ENCODE assay signal across 1 cellular context in the genomic region with DNA sequence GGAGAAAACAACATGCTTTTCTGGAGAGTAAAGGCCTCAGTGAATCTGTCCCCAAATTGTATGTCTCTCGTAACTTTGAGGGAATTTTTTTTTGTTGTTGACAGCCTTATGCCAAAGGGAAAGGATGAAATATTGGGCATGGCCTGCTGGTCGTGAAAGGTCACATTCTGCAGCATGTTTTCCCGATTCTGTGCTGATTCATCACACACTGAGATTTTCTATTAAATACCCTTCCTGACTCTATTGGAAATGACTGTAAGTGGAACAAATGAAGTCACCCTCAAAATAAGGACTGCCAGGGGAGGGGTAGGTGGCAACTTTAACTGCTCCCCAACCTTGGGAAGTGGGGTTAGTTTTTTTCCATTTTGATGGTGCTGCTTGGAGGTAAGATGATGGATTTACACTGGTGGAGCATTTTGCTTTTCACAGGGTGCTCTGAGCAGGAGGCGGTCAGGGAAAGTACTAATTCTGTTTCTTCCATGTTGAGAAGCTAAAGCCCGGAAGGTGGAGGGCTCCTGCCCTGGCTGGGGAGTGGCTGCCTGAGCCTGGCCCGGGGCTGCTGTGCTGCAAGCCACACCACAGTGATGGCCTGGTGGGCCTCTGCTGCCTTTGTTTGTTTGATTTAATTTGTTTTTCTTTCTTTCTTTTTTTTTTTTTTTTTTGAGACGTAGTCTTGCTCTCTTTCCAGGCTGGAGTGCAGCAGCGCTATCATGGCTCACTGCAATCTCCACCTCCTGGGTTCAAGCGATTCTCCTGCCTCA.
TF ChIP-seq lines count a peak whose summit lies in the region.

No MANE protein-coding gene starts in this region.

TF ChIP-seq in IMR-90, 13 proteins besides CTCF, POLR2A, EP300 and RAD21:
- TF ChIP-seq MXI1 (IDR thresholded peaks at IDR 0.05; ENCODE audit: borderline replicate concordance, low read depth, low read length) (no peak), MAZ (IDR thresholded peaks at IDR 0.05; ENCODE audit: borderline replicate concordance, low read depth, low read length) (no peak), CEBPB (IDR thresholded peaks at IDR 0.05; ENCODE audit: low read depth, low read length) (no peak)
- TF ChIP-seq, protein P1, sequence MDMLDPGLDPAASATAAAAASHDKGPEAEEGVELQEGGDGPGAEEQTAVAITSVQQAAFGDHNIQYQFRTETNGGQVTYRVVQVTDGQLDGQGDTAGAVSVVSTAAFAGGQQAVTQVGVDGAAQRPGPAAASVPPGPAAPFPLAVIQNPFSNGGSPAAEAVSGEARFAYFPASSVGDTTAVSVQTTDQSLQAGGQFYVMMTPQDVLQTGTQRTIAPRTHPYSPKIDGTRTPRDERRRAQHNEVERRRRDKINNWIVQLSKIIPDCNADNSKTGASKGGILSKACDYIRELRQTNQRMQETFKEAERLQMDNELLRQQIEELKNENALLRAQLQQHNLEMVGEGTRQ (IDR thresholded peaks at IDR 0.05; ENCODE audit: low read depth, low read length), result no peak
- TF ChIP-seq, protein P2, sequence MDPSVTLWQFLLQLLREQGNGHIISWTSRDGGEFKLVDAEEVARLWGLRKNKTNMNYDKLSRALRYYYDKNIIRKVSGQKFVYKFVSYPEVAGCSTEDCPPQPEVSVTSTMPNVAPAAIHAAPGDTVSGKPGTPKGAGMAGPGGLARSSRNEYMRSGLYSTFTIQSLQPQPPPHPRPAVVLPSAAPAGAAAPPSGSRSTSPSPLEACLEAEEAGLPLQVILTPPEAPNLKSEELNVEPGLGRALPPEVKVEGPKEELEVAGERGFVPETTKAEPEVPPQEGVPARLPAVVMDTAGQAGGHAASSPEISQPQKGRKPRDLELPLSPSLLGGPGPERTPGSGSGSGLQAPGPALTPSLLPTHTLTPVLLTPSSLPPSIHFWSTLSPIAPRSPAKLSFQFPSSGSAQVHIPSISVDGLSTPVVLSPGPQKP (IDR thresholded peaks at IDR 0.05; ENCODE audit: borderline replicate concordance, low read depth, low read length), result no peak
TF ChIP-seq in IMR-90: peak in this region for 0.
